Comparison of ENCODE assay signal across 3 cellular contexts in the genomic region with DNA sequence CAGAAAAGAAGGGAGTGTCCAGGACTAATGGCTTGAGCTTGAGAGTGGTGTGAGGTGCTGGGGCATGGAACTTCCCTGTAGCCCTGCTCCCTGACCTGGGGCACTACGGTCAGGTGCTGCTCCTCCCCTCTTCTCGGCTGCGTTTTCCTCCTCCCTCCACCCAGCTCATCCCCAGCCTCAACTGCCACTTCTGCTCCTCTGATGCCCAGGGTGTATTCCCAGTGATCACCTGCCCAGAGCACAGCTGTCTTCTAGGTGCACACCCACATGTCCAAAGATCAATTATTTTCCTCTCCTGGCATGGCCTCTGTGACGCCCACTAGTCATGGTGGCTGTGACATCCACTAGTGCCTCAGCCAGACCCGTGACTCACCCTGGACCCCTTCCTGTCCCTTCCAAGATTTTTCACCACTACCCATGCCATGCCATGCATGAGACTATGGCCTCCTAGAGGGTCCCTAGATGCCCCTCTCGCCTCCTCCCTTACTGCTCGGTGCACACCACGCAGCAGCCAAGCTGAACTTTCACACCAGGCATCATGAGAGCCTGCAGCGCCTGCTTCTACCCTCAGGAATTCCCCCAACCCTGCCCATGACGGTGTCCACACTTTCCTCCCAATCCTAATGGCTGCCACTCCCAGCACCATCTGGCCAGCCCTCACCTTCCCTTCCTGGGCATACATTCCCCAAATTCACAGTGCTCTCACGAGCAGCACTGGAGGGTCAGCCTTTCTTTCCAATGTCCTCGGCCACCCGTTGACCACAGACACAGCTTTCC.
TF ChIP-seq lines count a peak whose summit lies in the region.

No MANE protein-coding gene starts in this region.

TF ChIP-seq in SK-N-SH, 30 proteins besides CTCF, POLR2A, EP300 and RAD21 (continued from another document):
- TF ChIP-seq, protein P1, sequence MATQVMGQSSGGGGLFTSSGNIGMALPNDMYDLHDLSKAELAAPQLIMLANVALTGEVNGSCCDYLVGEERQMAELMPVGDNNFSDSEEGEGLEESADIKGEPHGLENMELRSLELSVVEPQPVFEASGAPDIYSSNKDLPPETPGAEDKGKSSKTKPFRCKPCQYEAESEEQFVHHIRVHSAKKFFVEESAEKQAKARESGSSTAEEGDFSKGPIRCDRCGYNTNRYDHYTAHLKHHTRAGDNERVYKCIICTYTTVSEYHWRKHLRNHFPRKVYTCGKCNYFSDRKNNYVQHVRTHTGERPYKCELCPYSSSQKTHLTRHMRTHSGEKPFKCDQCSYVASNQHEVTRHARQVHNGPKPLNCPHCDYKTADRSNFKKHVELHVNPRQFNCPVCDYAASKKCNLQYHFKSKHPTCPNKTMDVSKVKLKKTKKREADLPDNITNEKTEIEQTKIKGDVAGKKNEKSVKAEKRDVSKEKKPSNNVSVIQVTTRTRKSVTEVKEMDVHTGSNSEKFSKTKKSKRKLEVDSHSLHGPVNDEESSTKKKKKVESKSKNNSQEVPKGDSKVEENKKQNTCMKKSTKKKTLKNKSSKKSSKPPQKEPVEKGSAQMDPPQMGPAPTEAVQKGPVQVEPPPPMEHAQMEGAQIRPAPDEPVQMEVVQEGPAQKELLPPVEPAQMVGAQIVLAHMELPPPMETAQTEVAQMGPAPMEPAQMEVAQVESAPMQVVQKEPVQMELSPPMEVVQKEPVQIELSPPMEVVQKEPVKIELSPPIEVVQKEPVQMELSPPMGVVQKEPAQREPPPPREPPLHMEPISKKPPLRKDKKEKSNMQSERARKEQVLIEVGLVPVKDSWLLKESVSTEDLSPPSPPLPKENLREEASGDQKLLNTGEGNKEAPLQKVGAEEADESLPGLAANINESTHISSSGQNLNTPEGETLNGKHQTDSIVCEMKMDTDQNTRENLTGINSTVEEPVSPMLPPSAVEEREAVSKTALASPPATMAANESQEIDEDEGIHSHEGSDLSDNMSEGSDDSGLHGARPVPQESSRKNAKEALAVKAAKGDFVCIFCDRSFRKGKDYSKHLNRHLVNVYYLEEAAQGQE (IDR thresholded peaks at IDR 0.05; ENCODE audit: low read depth, low read length), result no peak
- TF ChIP-seq NFIC (IDR thresholded peaks at IDR 0.05; ENCODE audit: borderline replicate concordance) (no peak), SMC3 (IDR thresholded peaks at IDR 0.05; ENCODE audit: low read depth, low read length) (no peak), GABPA (IDR thresholded peaks at IDR 0.05; ENCODE audit: low read depth) (no peak), ELF1 (IDR thresholded peaks at IDR 0.05) (no peak), FOSL2 (IDR thresholded peaks at IDR 0.05; ENCODE audit: borderline replicate concordance, low read depth) (no peak), MXI1 (IDR thresholded peaks at IDR 0.05; ENCODE audit: low read depth, low read length) (no peak), YY1 (IDR thresholded peaks at IDR 0.05; ENCODE audit: low read depth) (no peak)
- TF ChIP-seq, protein P2, sequence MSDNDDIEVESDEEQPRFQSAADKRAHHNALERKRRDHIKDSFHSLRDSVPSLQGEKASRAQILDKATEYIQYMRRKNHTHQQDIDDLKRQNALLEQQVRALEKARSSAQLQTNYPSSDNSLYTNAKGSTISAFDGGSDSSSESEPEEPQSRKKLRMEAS (IDR thresholded peaks at IDR 0.05; ENCODE audit: low read depth), result no peak

TF ChIP-seq in SK-N-SH treated with all-trans-retinoic acid at 6 μM for 48 hours, 23 proteins besides CTCF, POLR2A, EP300 and RAD21 (continued from another document):
- TF ChIP-seq, protein P3, sequence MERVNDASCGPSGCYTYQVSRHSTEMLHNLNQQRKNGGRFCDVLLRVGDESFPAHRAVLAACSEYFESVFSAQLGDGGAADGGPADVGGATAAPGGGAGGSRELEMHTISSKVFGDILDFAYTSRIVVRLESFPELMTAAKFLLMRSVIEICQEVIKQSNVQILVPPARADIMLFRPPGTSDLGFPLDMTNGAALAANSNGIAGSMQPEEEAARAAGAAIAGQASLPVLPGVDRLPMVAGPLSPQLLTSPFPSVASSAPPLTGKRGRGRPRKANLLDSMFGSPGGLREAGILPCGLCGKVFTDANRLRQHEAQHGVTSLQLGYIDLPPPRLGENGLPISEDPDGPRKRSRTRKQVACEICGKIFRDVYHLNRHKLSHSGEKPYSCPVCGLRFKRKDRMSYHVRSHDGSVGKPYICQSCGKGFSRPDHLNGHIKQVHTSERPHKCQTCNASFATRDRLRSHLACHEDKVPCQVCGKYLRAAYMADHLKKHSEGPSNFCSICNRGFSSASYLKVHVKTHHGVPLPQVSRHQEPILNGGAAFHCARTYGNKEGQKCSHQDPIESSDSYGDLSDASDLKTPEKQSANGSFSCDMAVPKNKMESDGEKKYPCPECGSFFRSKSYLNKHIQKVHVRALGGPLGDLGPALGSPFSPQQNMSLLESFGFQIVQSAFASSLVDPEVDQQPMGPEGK (CRISPR knock-in tag; IDR thresholded peaks at IDR 0.05; ENCODE audit: borderline replicate concordance), result no peak
- TF ChIP-seq GLIS3 (CRISPR knock-in tag; IDR thresholded peaks at IDR 0.05) (no peak), SNAI2 (CRISPR knock-in tag; IDR thresholded peaks at IDR 0.05) (no peak), BACH2 (CRISPR knock-in tag; IDR thresholded peaks at IDR 0.05; ENCODE audit: borderline replicate concordance) (no peak), ARNTL (CRISPR knock-in tag; IDR thresholded peaks at IDR 0.05; ENCODE audit: borderline replicate concordance, low read depth) (no peak), ZC3H10 (CRISPR knock-in tag; IDR thresholded peaks at IDR 0.05) (no peak)

TF ChIP-seq in K562, 482 proteins besides CTCF, POLR2A, EP300 and RAD21 (continued from another document and continues in another):
- TF ChIP-seq, protein P4, sequence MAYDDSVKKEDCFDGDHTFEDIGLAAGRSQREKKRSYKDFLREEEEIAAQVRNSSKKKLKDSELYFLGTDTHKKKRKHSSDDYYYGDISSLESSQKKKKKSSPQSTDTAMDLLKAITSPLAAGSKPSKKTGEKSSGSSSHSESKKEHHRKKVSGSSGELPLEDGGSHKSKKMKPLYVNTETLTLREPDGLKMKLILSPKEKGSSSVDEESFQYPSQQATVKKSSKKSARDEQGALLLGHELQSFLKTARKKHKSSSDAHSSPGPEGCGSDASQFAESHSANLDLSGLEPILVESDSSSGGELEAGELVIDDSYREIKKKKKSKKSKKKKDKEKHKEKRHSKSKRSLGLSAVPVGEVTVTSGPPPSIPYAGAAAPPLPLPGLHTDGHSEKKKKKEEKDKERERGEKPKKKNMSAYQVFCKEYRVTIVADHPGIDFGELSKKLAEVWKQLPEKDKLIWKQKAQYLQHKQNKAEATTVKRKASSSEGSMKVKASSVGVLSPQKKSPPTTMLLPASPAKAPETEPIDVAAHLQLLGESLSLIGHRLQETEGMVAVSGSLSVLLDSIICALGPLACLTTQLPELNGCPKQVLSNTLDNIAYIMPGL (CRISPR knock-in tag; IDR thresholded peaks at IDR 0.05), result peak; percentile 49; the same call in 1 of the 2 replicates
- no peak for TF ChIP-seq RHOXF2B (CRISPR knock-in tag; conservative IDR thresholded peaks at IDR 0.05)
- no peak for TF ChIP-seq NCOA6 (IDR thresholded peaks at IDR 0.05)
- TF ChIP-seq, protein P5, sequence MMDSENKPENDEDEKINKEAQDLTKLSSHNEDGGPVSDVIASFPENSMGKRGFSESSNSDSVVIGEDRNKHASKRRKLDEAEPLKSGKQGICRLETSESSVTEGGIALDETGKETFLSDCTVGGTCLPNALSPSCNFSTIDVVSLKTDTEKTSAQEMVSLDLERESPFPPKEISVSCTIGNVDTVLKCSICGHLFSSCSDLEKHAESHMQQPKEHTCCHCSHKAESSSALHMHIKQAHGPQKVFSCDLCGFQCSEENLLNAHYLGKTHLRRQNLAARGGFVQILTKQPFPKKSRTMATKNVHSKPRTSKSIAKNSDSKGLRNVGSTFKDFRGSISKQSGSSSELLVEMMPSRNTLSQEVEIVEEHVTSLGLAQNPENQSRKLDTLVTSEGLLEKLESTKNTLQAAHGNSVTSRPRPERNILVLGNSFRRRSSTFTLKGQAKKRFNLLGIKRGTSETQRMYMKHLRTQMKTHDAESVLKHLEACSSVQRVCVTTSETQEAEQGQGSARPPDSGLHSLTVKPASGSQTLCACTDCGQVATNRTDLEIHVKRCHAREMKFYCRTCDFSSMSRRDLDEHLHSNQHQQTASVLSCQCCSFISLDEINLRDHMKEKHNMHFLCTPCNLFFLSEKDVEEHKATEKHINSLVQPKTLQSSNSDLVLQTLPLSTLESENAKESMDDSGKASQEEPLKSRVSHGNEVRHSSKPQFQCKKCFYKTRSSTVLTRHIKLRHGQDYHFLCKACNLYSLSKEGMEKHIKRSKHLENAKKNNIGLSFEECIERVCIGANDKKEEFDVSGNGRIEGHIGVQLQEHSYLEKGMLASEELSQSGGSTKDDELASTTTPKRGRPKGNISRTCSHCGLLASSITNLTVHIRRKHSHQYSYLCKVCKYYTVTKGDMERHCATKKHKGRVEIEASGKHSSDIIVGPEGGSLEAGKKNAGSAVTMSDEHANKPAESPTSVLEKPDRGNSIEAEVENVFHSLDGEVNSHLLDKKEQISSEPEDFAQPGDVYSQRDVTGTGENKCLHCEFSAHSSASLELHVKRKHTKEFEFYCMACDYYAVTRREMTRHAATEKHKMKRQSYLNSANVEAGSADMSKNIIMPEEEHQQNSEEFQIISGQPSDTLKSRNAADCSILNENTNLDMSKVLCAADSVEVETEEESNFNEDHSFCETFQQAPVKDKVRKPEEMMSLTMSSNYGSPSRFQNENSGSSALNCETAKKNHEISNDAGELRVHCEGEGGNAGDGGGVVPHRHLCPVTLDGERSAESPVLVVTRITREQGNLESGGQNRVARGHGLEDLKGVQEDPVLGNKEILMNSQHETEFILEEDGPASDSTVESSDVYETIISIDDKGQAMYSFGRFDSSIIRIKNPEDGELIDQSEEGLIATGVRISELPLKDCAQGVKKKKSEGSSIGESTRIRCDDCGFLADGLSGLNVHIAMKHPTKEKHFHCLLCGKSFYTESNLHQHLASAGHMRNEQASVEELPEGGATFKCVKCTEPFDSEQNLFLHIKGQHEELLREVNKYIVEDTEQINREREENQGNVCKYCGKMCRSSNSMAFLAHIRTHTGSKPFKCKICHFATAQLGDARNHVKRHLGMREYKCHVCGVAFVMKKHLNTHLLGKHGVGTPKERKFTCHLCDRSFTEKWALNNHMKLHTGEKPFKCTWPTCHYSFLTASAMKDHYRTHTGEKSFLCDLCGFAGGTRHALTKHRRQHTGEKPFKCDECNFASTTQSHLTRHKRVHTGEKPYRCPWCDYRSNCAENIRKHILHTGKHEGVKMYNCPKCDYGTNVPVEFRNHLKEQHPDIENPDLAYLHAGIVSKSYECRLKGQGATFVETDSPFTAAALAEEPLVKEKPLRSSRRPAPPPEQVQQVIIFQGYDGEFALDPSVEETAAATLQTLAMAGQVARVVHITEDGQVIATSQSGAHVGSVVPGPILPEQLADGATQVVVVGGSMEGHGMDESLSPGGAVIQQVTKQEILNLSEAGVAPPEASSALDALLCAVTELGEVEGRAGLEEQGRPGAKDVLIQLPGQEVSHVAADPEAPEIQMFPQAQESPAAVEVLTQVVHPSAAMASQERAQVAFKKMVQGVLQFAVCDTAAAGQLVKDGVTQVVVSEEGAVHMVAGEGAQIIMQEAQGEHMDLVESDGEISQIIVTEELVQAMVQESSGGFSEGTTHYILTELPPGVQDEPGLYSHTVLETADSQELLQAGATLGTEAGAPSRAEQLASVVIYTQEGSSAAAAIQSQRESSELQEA (IDR thresholded peaks at IDR 0.05; ENCODE audit: low read depth), result no peak
- TF ChIP-seq, protein P6, sequence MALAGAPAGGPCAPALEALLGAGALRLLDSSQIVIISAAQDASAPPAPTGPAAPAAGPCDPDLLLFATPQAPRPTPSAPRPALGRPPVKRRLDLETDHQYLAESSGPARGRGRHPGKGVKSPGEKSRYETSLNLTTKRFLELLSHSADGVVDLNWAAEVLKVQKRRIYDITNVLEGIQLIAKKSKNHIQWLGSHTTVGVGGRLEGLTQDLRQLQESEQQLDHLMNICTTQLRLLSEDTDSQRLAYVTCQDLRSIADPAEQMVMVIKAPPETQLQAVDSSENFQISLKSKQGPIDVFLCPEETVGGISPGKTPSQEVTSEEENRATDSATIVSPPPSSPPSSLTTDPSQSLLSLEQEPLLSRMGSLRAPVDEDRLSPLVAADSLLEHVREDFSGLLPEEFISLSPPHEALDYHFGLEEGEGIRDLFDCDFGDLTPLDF (CRISPR knock-in tag; IDR thresholded peaks at IDR 0.05), result no peak
- TF ChIP-seq, protein P7, sequence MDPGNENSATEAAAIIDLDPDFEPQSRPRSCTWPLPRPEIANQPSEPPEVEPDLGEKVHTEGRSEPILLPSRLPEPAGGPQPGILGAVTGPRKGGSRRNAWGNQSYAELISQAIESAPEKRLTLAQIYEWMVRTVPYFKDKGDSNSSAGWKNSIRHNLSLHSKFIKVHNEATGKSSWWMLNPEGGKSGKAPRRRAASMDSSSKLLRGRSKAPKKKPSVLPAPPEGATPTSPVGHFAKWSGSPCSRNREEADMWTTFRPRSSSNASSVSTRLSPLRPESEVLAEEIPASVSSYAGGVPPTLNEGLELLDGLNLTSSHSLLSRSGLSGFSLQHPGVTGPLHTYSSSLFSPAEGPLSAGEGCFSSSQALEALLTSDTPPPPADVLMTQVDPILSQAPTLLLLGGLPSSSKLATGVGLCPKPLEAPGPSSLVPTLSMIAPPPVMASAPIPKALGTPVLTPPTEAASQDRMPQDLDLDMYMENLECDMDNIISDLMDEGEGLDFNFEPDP (CRISPR knock-in tag; IDR thresholded peaks at IDR 0.05), result no peak
- TF ChIP-seq SMAD4 (CRISPR knock-in tag; conservative IDR thresholded peaks at IDR 0.05), result no peak
- TF ChIP-seq NR2C1 (IDR thresholded peaks at IDR 0.05), result no peak
- no peak for TF ChIP-seq NR2C1 (tag; IDR thresholded peaks at IDR 0.05)
- no peak for TF ChIP-seq NR1H2 (CRISPR knock-in tag; IDR thresholded peaks at IDR 0.05)
- TF ChIP-seq RBM25 (IDR thresholded peaks at IDR 0.05; ENCODE audit: low read depth, low read length, severe bottlenecking), result no peak
- 0 out of 2 replicates have a peak, but pooled peaks have one; percentile 52 for TF ChIP-seq NR4A1 (CRISPR knock-in tag; IDR thresholded peaks at IDR 0.05)
- no peak for TF ChIP-seq NR4A1 (tag; IDR thresholded peaks at IDR 0.05)
- TF ChIP-seq, protein P8, sequence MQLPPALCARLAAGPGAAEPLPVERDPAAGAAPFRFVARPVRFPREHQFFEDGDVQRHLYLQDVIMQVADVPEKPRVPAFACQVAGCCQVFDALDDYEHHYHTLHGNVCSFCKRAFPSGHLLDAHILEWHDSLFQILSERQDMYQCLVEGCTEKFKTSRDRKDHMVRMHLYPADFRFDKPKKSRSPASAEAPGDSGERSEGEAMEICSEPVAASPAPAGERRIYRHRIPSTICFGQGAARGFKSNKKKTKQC (CRISPR knock-in tag; IDR thresholded peaks at IDR 0.05), result no peak
- TF ChIP-seq CHD2 (IDR thresholded peaks at IDR 0.05; ENCODE audit: low read depth, low read length), result peak; percentile 10; the same call in 1 of the 2 replicates
- TF ChIP-seq SMARCE1 (IDR thresholded peaks at IDR 0.05), result no peak
- 0 out of 2 replicates have a peak, but pooled peaks have one; percentile 10 for TF ChIP-seq HCFC1 (IDR thresholded peaks at IDR 0.05; ENCODE audit: low read depth, low read length)
- TF ChIP-seq SRSF9 (IDR thresholded peaks at IDR 0.05; ENCODE audit: borderline replicate concordance, low read depth, low read length), result no peak
- no peak for TF ChIP-seq MTA3 (IDR thresholded peaks at IDR 0.05; ENCODE audit: borderline replicate concordance)
- no peak for TF ChIP-seq SRSF7 (optimal IDR thresholded peaks at IDR 0.05; ENCODE audit: low read depth, low read length)
- TF ChIP-seq, protein P9, sequence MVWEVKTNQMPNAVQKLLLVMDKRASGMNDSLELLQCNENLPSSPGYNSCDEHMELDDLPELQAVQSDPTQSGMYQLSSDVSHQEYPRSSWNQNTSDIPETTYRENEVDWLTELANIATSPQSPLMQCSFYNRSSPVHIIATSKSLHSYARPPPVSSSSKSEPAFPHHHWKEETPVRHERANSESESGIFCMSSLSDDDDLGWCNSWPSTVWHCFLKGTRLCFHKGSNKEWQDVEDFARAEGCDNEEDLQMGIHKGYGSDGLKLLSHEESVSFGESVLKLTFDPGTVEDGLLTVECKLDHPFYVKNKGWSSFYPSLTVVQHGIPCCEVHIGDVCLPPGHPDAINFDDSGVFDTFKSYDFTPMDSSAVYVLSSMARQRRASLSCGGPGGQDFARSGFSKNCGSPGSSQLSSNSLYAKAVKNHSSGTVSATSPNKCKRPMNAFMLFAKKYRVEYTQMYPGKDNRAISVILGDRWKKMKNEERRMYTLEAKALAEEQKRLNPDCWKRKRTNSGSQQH (CRISPR knock-in tag; IDR thresholded peaks at IDR 0.05), result no peak
